ENCODE assay signal across 8 cellular contexts in the genomic region with DNA sequence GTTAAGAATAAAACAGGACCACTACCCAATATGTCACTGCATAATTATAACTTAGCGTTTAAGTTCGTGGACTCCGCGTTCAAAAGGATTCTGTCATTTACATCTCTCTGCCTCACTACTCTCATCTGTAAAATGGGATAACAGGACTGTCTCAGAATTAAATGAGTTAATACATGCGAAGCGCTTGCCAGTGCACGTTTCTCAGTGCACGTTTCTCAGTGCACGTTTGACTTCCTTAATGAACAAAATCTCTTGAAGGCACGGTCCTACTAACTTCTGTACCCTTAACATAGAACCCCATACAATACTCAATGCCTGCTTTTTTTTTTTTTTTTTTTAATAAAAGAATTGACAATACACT. TPM values are rescaled to one million over a fixed set of nuclear protein-coding genes. Genes with fewer than 3 reads are reported as not detected.
A peak's percentile ranks its signal among the peaks of the same experiment; 100 is the strongest.
DNase-seq lines count a peak whose midpoint lies in the region; ATAC-seq and TF ChIP-seq lines count a peak whose summit lies in the region.

No MANE protein-coding gene starts in this region.

- no peak overlapping the region for H2BK120ac ChIP-seq in mesenchymal stem cell (ENCODE audit: low read depth, low read length)

- H2AK5ac ChIP-seq in mesenchymal stem cell (ENCODE audit: low read length, severe bottlenecking), result no peak overlapping the region

- H2BK5ac ChIP-seq in mesenchymal stem cell (ENCODE audit: low read depth, low read length, poor library complexity, severe bottlenecking), result no peak overlapping the region

- H2AFZ ChIP-seq in KMS-11 (ENCODE audit: low read depth) (peak overlapping the region; percentile 97), mesenchymal stem cell (ENCODE audit: low read depth, low read length) (no peak overlapping the region)

- H3K9me2 ChIP-seq in DOHH2 (replicated peaks; ENCODE audit: control insufficient read depth, low read length), result no peaks in the 10 kb centered on the region

- H4K20me1 ChIP-seq in DOHH2 (ENCODE audit: control insufficient read depth, insufficient read depth, low read depth, low read length), result no peaks in the 10 kb centered on the region
- H4K20me1 ChIP-seq in KMS-11 (ENCODE audit: insufficient read depth), result no peaks in the 10 kb centered on the region

- H3K79me2 ChIP-seq in DOHH2 (ENCODE audit: control insufficient read depth, low read length) (peaks cover 66% of the 10 kb centered on the region), KMS-11 (ENCODE audit: insufficient read depth, low read depth) (peaks cover 38% of the 10 kb centered on the region; the same call in 1 of the 2 replicates)

- H3K27me3 Mint-ChIP-seq in MCF 10A (ENCODE audit: insufficient read depth, unreplicated experiment), result no peaks in the 10 kb centered on the region

- no peak overlapping the region for H3K14ac ChIP-seq in mesenchymal stem cell (ENCODE audit: low read length in 2 of 2)

- H4K8ac ChIP-seq in mesenchymal stem cell (ENCODE audit: low read length), result no peak overlapping the region

- POLR2A ChIA-PET in MCF 10A (lab: Yijun Ruan, JAX), result interaction anchor here (0.7 to 5.5 kb wide), 10 partner anchors 11 to 183 kb away, joined by 3 to 38 read pairs (median 4); a partner anchor contains a TSS

- H3K36me3 ChIP-seq in DOHH2 (ENCODE audit: control insufficient read depth, low read length), result peaks cover 27% of the 10 kb centered on the region
- H3K36me3 ChIP-seq in KMS-11 (ENCODE audit: insufficient read depth), result no peaks in the 10 kb centered on the region
- peaks cover 10 to 15% of the 10 kb centered on the region in 2 experiments for H3K36me3 ChIP-seq in mesenchymal stem cell (ENCODE audit: control insufficient read depth in 1 of 2, insufficient read depth in 2 of 2, low read depth in 1 of 2, low read length in 2 of 2)
- H3K36me3 ChIP-seq in aorta (ENCODE audit: control insufficient read depth in 1 of 2, insufficient read depth in 2 of 2, low read length in 1 of 2), result no peaks in the 10 kb centered on the region

- H3K18ac ChIP-seq in mesenchymal stem cell (ENCODE audit: low read depth in 1 of 2, low read length in 2 of 2), result no peak overlapping the region

- CTCF ChIA-PET in MCF 10A (lab: Yijun Ruan, JAX), result interaction anchor here (0.6 to 1.2 kb wide), 5 partner anchors 138 to 792 kb away, joined by 3 to 5 read pairs (median 3); no protein-coding TSS in a partner anchor

- intact Hi-C loops in MCF 10A (cut with micrococcal nuclease) (loop anchor here (2.0 kb wide), 1 partner anchor 393 kb away; a partner anchor contains a TSS), aorta (cut with DNase I) (loop anchor here in 1 of 2 donors (5.0 kb wide), 1 partner anchor 145 kb away; a partner anchor contains a TSS)

- H4K91ac ChIP-seq in mesenchymal stem cell (ENCODE audit: low read length), result no peak overlapping the region

- peaks cover 26% of the 10 kb centered on the region for H3K4me1 ChIP-seq in DOHH2 (ENCODE audit: control insufficient read depth, low read length)
- peaks cover 6% of the 10 kb centered on the region for H3K4me1 ChIP-seq in KMS-11 (ENCODE audit: low read depth, poor library complexity, severe bottlenecking)
- H3K4me1 ChIP-seq in mesenchymal stem cell (ENCODE audit: control insufficient read depth, insufficient read depth, low read depth, low read length), result peaks cover 5% of the 10 kb centered on the region
- peaks cover 0 to 9% of the 10 kb centered on the region in 2 donors for H3K4me1 ChIP-seq in aorta (ENCODE audit: control insufficient read depth in 1 of 2, insufficient read depth in 2 of 2, low read length in 2 of 2)

- H3K9me3 Mint-ChIP-seq in MCF 10A (ENCODE audit: unreplicated experiment), result no peaks in the 10 kb centered on the region

- peak overlapping the region; percentile 99 for H3K4me3 Mint-ChIP-seq in MCF 10A (ENCODE audit: unreplicated experiment)

- no peak overlapping the region for H3K23ac ChIP-seq in mesenchymal stem cell (ENCODE audit: low read length in 2 of 2)

- H3K4me2 ChIP-seq in DOHH2 (ENCODE audit: low read length) (peak overlapping the region; percentile 97), KMS-11 (peak overlapping the region; percentile 93), mesenchymal stem cell (ENCODE audit: low read length, poor library complexity, severe bottlenecking) (peak overlapping the region; percentile 61)

- peaks cover 18% of the 10 kb centered on the region for H3K4me1 Mint-ChIP-seq in MCF 10A (ENCODE audit: insufficient read depth, unreplicated experiment)

- peaks cover 5% of the 10 kb centered on the region; the same call in 1 of the 2 replicates for H3F3A ChIP-seq in DOHH2 (ENCODE audit: control insufficient read depth, insufficient read depth)

- ATAC-seq in GM21381 (IDR thresholded peaks at IDR 0.05; ENCODE audit: unreplicated experiment) (peak; percentile 9), aorta (ENCODE audit: low FRiP score) (peak; percentile 27)

- no peak overlapping the region for H2BK15ac ChIP-seq in mesenchymal stem cell (ENCODE audit: low read depth, poor library complexity, severe bottlenecking)

- DNase-seq in MCF 10A (ENCODE audit: unreplicated experiment), result no peak
- no peak for DNase-seq in mesenchymal stem cell
- DNase-seq in aorta, result no peak
- DNase-seq in occipital lobe (lab: John Stamatoyannopoulos, UW), result no peak
- no peak for DNase-seq in NCI-H146 (lab: John Stamatoyannopoulos, UW)

- H3K4ac ChIP-seq in mesenchymal stem cell (ENCODE audit: low read depth in 1 of 2, low read length in 2 of 2), result peak overlapping the region in 1 of 2 experiments; percentile 50

- peak overlapping the region; percentile 99 for H3K27ac Mint-ChIP-seq in MCF 10A (ENCODE audit: low read depth, unreplicated experiment)

- H3K27ac ChIP-seq in DOHH2 (ENCODE audit: low read depth, low read length), result peak overlapping the region; percentile 85
- peak overlapping the region; percentile 97 for H3K27ac ChIP-seq in KMS-11
- no peak overlapping the region for H3K27ac ChIP-seq in mesenchymal stem cell (ENCODE audit: low read length, poor library complexity, severe bottlenecking)
- H3K27ac ChIP-seq in aorta (ENCODE audit: low read depth in 1 of 2, low read length in 2 of 2), result no peak overlapping the region

- H3K4me3 ChIP-seq in DOHH2 (ENCODE audit: low read length) (peak overlapping the region; percentile 98), KMS-11 (IDR thresholded peaks at IDR 0.05; ENCODE audit: insufficient read depth, low read depth, low read length) (peak overlapping the region; percentile 72), mesenchymal stem cell (ENCODE audit: insufficient read depth in 1 of 2, low read depth in 1 of 2, low read length in 2 of 2) (peak overlapping the region; percentile 72 to 97), aorta (ENCODE audit: low read length in 2 of 2) (peak overlapping the region; percentile 57 to 58)

- peaks cover 6% of the 10 kb centered on the region for H3K36me3 Mint-ChIP-seq in MCF 10A (ENCODE audit: insufficient read depth, unreplicated experiment)

- BruUV-seq in MCF 10A (replicated peaks; lab: Mats Ljungman, UMichigan), result TSS peak; percentile 55

- WGBS in mesenchymal stem cell, result 26% methylated on average over 10 of the region's 10 CpGs
- WGBS in aorta, 2 donors, result 11 to 12% methylated on average over 10 of the region's 10 CpGs

- peak overlapping the region; percentile 94 for H3K9ac ChIP-seq in KMS-11
- H3K9ac ChIP-seq in mesenchymal stem cell (ENCODE audit: low read length), result peak overlapping the region; percentile 89

- H3K9me3 ChIP-seq in DOHH2 (ENCODE audit: control insufficient read depth, insufficient read depth, low read length) (no peaks in the 10 kb centered on the region), mesenchymal stem cell (ENCODE audit: control insufficient read depth, low read length) (no peaks in the 10 kb centered on the region), aorta (ENCODE audit: control insufficient read depth, low read length) (no peaks in the 10 kb centered on the region)

- H3K79me1 ChIP-seq in mesenchymal stem cell (replicated peaks; ENCODE audit: low read length, poor library complexity, severe bottlenecking), result peaks cover 19% of the 10 kb centered on the region

- TF ChIP-seq CTCF in DOHH2 (IDR thresholded peaks at IDR 0.05; ENCODE audit: low read depth, low read length, poor library complexity, severe bottlenecking) (no peak), KMS-11 (conservative IDR thresholded peaks at IDR 0.05; ENCODE audit: low read depth, low read length) (no peak), MCF 10A (IDR thresholded peaks at IDR 0.05; ENCODE audit: unreplicated experiment) (no peak)

- H3K27me3 ChIP-seq in DOHH2 (ENCODE audit: control insufficient read depth, low read length), result no peaks in the 10 kb centered on the region
- H3K27me3 ChIP-seq in KMS-11 (ENCODE audit: insufficient read depth, low read depth), result no peaks in the 10 kb centered on the region
- H3K27me3 ChIP-seq in mesenchymal stem cell (ENCODE audit: control insufficient read depth in 1 of 2, insufficient read depth in 1 of 2, low read length in 2 of 2), result no peaks in the 10 kb centered on the region
- H3K27me3 ChIP-seq in aorta (ENCODE audit: control insufficient read depth in 1 of 2, insufficient read depth in 2 of 2, low read length in 1 of 2), result no peaks in the 10 kb centered on the region

- H2BK12ac ChIP-seq in mesenchymal stem cell (ENCODE audit: low read length in 2 of 2), result no peak overlapping the region

RNA-seq across cellular contexts. Expression of a gene that starts 0.5 kb away (rescaled TPM):
- total RNA-seq in MCF 10A (2022) (21.8 and 26.0 TPM in 2 replicates), aorta (10 to 100 TPM; 16.6 to 20.4 TPM), occipital lobe (12.6 TPM)
- 14.8 TPM for polyA plus RNA-seq in mesenchymal stem cell (2013, experiment 1 of 2)
- polyA plus RNA-seq in mesenchymal stem cell (2013, experiment 2 of 2), result 13.9 TPM
- 1 to 10 TPM; 6.9 to 8.9 TPM for polyA plus RNA-seq in aorta

RNA-seq across cellular contexts. Expression of a gene that starts 0.7 kb away (rescaled TPM):
- total RNA-seq in MCF 10A (2022) (18.0 and 21.6 TPM in 2 replicates), aorta (10 to 100 TPM; 11.9 to 15.8 TPM), occipital lobe (21.4 TPM)
- polyA plus RNA-seq in mesenchymal stem cell (2013, experiment 1 of 2), result 18.7 TPM
- polyA plus RNA-seq in mesenchymal stem cell (2013, experiment 2 of 2), result 18.4 TPM
- 1 to 10 TPM; 4.3 to 4.8 TPM for polyA plus RNA-seq in aorta

RNA-seq across cellular contexts. Expression of a gene that starts 59.8 kb away (rescaled TPM):
- total RNA-seq in MCF 10A (2022), result 0.44 and 1.0 TPM in 2 replicates
- 0.12 TPM for polyA plus RNA-seq in mesenchymal stem cell (2013, experiment 1 of 2)
- 0.07 TPM for polyA plus RNA-seq in mesenchymal stem cell (2013, experiment 2 of 2)
- under 1 TPM in 1 of 2 donors, not detected in 1; 0.39 TPM for total RNA-seq in aorta
- 10 to 100 TPM in 1 of 2 donors, 1 to 10 TPM in 1; 1.2 to 10.0 TPM for polyA plus RNA-seq in aorta
- total RNA-seq in occipital lobe, result 1.1 TPM

Comparison
In these comparisons a context has a peak if more than half of its experiments do, and no peak if none do; other contexts are left out.
1. H3K27ac ChIP-seq: peak in DOHH2 (single experiment) and KMS-11 (single experiment); none in mesenchymal stem cell (single experiment) and aorta (0 of 2).
2. Peak in every context shown above with its lines, with median percentiles within 50 percentile points of each other: H3K4me2 ChIP-seq and H3K4me3 ChIP-seq.